ENCODE assay signal across 1 cellular context in the genomic region with DNA sequence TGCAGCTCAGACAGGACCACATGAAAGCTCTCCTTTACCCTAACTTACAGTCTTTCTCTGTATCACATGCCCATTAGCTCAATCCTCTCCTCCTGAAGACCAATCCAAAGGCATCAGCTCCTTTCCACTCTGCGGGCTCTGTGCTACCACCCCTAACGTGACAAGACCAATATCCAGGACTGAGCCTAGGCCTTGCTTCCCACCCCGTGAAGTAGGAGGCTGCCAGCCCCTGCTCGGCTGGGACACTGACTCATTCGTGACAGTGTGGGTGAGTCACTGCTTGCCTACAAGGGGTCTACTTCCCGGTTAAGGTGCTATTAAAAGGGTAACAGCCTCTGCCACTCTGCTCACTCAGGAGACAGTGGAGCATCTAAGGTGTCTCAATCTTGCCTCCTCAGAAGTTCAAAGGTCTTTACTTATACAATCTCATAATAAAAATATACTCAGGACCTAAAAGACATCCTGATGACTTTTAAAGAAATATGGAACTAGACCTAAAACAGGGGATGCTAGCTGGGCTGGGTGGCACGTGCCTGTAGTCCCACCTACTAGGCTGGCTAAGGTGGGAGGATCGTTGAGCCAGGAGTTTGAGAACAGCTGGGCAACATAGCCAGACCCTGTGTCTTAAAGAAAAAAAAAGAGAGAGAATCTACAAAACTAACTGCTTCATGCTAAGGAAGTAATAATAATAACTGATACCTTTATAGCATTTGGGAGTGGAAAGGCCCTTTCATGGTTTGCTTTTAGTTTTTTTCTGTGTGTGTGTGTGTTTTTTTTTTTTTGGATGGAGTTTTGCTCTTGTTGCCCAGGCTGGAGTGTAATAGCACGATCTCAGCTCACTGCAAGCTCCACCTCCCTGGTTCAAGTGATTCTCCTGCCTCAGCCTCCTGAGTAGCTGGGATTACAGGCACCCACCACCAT.
TF ChIP-seq lines count a peak whose summit lies in the region.

No MANE protein-coding gene starts in this region.

TF ChIP-seq in K562, 482 proteins besides CTCF, POLR2A, EP300 and RAD21 (continued from another document and continues in another):
- TF ChIP-seq, protein P1, sequence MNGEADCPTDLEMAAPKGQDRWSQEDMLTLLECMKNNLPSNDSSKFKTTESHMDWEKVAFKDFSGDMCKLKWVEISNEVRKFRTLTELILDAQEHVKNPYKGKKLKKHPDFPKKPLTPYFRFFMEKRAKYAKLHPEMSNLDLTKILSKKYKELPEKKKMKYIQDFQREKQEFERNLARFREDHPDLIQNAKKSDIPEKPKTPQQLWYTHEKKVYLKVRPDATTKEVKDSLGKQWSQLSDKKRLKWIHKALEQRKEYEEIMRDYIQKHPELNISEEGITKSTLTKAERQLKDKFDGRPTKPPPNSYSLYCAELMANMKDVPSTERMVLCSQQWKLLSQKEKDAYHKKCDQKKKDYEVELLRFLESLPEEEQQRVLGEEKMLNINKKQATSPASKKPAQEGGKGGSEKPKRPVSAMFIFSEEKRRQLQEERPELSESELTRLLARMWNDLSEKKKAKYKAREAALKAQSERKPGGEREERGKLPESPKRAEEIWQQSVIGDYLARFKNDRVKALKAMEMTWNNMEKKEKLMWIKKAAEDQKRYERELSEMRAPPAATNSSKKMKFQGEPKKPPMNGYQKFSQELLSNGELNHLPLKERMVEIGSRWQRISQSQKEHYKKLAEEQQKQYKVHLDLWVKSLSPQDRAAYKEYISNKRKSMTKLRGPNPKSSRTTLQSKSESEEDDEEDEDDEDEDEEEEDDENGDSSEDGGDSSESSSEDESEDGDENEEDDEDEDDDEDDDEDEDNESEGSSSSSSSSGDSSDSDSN (IDR thresholded peaks at IDR 0.05; ENCODE audit: borderline replicate concordance in 1 of 2, low read depth in 2 of 2, low read length in 2 of 2): no peak
- TF ChIP-seq TBP (optimal IDR thresholded peaks at IDR 0.05; ENCODE audit: low read depth, low read length) (no peak), ZKSCAN1 (IDR thresholded peaks at IDR 0.05; ENCODE audit: low read depth, low read length) (no peak), GTF3C2 (IDR thresholded peaks at IDR 0.05; ENCODE audit: borderline replicate concordance, extremely low read depth, insufficient read length) (no peak), POLR3G (IDR thresholded peaks at IDR 0.05; ENCODE audit: extremely low read depth, insufficient read length, insufficient replicate concordance) (no peak), CREB1 (IDR thresholded peaks at IDR 0.05) (peak; percentile 49; the same call in 1 of the 2 replicates), CREB1 (CRISPR knock-in tag; IDR thresholded peaks at IDR 0.05) (no peak), IRF1 (CRISPR knock-in tag; IDR thresholded peaks at IDR 0.05; ENCODE audit: borderline replicate concordance) (no peak), GTF2B (IDR thresholded peaks at IDR 0.05; ENCODE audit: extremely low read depth, insufficient read length) (no peak), NKRF (IDR thresholded peaks at IDR 0.05; ENCODE audit: borderline replicate concordance) (no peak), CC2D1A (IDR thresholded peaks at IDR 0.05) (no peak), SMARCC2 (IDR thresholded peaks at IDR 0.05; ENCODE audit: low read depth) (peak; percentile 58; the same call in 1 of the 2 replicates), DPF2 (IDR thresholded peaks at IDR 0.05) (peak; percentile 71), YBX1 (IDR thresholded peaks at IDR 0.05) (no peak), PYGO2 (tag; IDR thresholded peaks at IDR 0.05) (no peak), MBD2 (IDR thresholded peaks at IDR 0.05; ENCODE audit: borderline replicate concordance, low read depth) (no peak), GATA2 (CRISPR knock-in tag; IDR thresholded peaks at IDR 0.05) (no peak), RHOXF2B (CRISPR knock-in tag; conservative IDR thresholded peaks at IDR 0.05) (no peak), ATF3 (IDR thresholded peaks at IDR 0.05) (peak; percentile 93), ATF3 (CRISPR knock-in tag; conservative IDR thresholded peaks at IDR 0.05) (no peak), ETS2 (tag; IDR thresholded peaks at IDR 0.05; ENCODE audit: borderline replicate concordance, poor library complexity, severe bottlenecking) (no peak), TBL1XR1 (IDR thresholded peaks at IDR 0.05; ENCODE audit: low read length in 2 of 2) (no peak), ASH1L (IDR thresholded peaks at IDR 0.05; ENCODE audit: borderline replicate concordance, low read depth, partially characterized antibody) (no peak), GABPB1 (CRISPR knock-in tag; IDR thresholded peaks at IDR 0.05) (no peak), PBX2 (CRISPR knock-in tag; IDR thresholded peaks at IDR 0.05; ENCODE audit: low read depth) (no peak), PBX2 (tag; conservative IDR thresholded peaks at IDR 0.05; ENCODE audit: low read depth) (no peak), KLF10 (CRISPR knock-in tag; IDR thresholded peaks at IDR 0.05) (no peak), GATAD2A (IDR thresholded peaks at IDR 0.05) (no peak), FOSL1 (tag; conservative IDR thresholded peaks at IDR 0.05) (peak; percentile 97), CTBP1 (IDR thresholded peaks at IDR 0.05; ENCODE audit: borderline replicate concordance) (no peak), CXXC5 (CRISPR knock-in tag; IDR thresholded peaks at IDR 0.05) (no peak), GTF2F1 (IDR thresholded peaks at IDR 0.05; ENCODE audit: low read depth, low read length) (no peak), PHF21A (IDR thresholded peaks at IDR 0.05; ENCODE audit: borderline replicate concordance, low read depth) (no peak), CBFA2T2 (conservative IDR thresholded peaks at IDR 0.05) (no peak), CHAMP1 (IDR thresholded peaks at IDR 0.05) (no peak)
- TF ChIP-seq, protein P2, sequence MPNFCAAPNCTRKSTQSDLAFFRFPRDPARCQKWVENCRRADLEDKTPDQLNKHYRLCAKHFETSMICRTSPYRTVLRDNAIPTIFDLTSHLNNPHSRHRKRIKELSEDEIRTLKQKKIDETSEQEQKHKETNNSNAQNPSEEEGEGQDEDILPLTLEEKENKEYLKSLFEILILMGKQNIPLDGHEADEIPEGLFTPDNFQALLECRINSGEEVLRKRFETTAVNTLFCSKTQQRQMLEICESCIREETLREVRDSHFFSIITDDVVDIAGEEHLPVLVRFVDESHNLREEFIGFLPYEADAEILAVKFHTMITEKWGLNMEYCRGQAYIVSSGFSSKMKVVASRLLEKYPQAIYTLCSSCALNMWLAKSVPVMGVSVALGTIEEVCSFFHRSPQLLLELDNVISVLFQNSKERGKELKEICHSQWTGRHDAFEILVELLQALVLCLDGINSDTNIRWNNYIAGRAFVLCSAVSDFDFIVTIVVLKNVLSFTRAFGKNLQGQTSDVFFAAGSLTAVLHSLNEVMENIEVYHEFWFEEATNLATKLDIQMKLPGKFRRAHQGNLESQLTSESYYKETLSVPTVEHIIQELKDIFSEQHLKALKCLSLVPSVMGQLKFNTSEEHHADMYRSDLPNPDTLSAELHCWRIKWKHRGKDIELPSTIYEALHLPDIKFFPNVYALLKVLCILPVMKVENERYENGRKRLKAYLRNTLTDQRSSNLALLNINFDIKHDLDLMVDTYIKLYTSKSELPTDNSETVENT (CRISPR knock-in tag; IDR thresholded peaks at IDR 0.05): no peak
- TF ChIP-seq, protein P3, sequence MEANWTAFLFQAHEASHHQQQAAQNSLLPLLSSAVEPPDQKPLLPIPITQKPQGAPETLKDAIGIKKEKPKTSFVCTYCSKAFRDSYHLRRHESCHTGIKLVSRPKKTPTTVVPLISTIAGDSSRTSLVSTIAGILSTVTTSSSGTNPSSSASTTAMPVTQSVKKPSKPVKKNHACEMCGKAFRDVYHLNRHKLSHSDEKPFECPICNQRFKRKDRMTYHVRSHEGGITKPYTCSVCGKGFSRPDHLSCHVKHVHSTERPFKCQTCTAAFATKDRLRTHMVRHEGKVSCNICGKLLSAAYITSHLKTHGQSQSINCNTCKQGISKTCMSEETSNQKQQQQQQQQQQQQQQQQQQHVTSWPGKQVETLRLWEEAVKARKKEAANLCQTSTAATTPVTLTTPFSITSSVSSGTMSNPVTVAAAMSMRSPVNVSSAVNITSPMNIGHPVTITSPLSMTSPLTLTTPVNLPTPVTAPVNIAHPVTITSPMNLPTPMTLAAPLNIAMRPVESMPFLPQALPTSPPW (CRISPR knock-in tag; IDR thresholded peaks at IDR 0.05): no peak
